ENCODE assay signal across 24 cellular contexts in genomic region chr15:99296386-99296785, GRCh38.
"Had no signal": no experiment of that assay in that cellular context is flagged by ENCODE, and none has a peak within 500 bp of the region (broad histone marks: within the 10 kb centered on the region; RNA-seq: fewer than 3 reads in every experiment).

No MANE protein-coding gene starts in this region.

- H3K27me3 ChIP-seq: neural progenitor cell, testis, upper lobe of right lung had no signal

- H3K4me1 Mint-ChIP-seq: activated T-helper 17 cell treated with anti-CD3 and anti-CD28 coated beads, Interleukin-2, amount 50 U/mL, for 72 hours; neural progenitor cell had no signal

- H3K4me3 Mint-ChIP-seq: activated CD8-positive, alpha-beta T cell treated with anti-CD3 and anti-CD28 coated beads, Interleukin-2, amount 10 ng/mL, durations not matched to agents 7 days and 5 days; activated T-helper 17 cell treated with anti-CD3 and anti-CD28 coated beads, Interleukin-2, amount 50 U/mL, for 72 hours; naive thymus-derived CD4-positive, alpha-beta T cell; neural progenitor cell had no signal

- DNase-seq: activated CD4-positive, alpha-beta T cell treated with anti-CD3 and anti-CD28 coated beads for 1 hour; activated CD4-positive, alpha-beta T cell treated with anti-CD3 and anti-CD28 coated beads, Interleukin-2, amount 50 U/mL, for 1 hour; activated CD8-positive, alpha-beta T cell treated with anti-CD3 and anti-CD28 coated beads, Interleukin-2, amount 10 ng/mL, durations not matched to agents 7 days and 5 days; activated T-cell treated with anti-CD3 and anti-CD28 coated beads, Interleukin-2, amount 50 U/mL, for 1 hour; aorta; central memory CD4-positive, alpha-beta T cell; effector memory CD4-positive, alpha-beta T cell; foreskin melanocyte; hippocampal formation; left ventricle myocardium inferior; naive thymus-derived CD4-positive, alpha-beta T cell; retina; stimulated activated CD4-positive, alpha-beta T cell treated with anti-CD3 and anti-CD28 coated beads, Interleukin-2, amount 100 ng/mL, for 48 hours; stimulated activated CD8-positive, alpha-beta memory T cell treated with anti-CD3 and anti-CD28 coated beads, Interleukin-4, amount 100 ng/mL, for 48 hours; stimulated activated naive CD4-positive, alpha-beta T cell; testis; upper lobe of right lung; WERI-Rb-1 had no signal

- H3K27me3 Mint-ChIP-seq: activated T-helper 17 cell treated with anti-CD3 and anti-CD28 coated beads, Interleukin-2, amount 50 U/mL, for 72 hours; naive thymus-derived CD4-positive, alpha-beta T cell; progenitor cell of endocrine pancreas had no signal

- H3K27ac ChIP-seq: left ventricle myocardium inferior, neural progenitor cell, testis, upper lobe of right lung, WERI-Rb-1 had no signal

- FAIRE-seq: colon, TTC549 had no signal

- H2AFZ ChIP-seq: neural progenitor cell had no signal

- H3K4me2 ChIP-seq: neural progenitor cell had no signal

- H3K36me3 ChIP-seq: neural progenitor cell had no signal

- ATAC-seq: activated CD8-positive, alpha-beta T cell treated with anti-CD3 and anti-CD28 coated beads, Interleukin-2, amount 10 ng/mL, durations not matched to agents 7 days and 5 days; activated naive CD4-positive, alpha-beta T cell treated with anti-CD3 and anti-CD28 coated beads, Interleukin-2, amount 50 U/mL, for 72 hours; activated T-helper 17 cell treated with anti-CD3 and anti-CD28 coated beads, Interleukin-2, amount 50 U/mL, for 72 hours; naive thymus-derived CD4-positive, alpha-beta T cell; upper lobe of right lung had no signal

- H3K9ac ChIP-seq: neural progenitor cell had no signal

- H3K9me3 ChIP-seq: left ventricle myocardium inferior, testis, upper lobe of right lung had no signal

- H3K4me1 ChIP-seq: left ventricle myocardium inferior, neural progenitor cell, testis, upper lobe of right lung had no signal

- H3K9me3 Mint-ChIP-seq: activated naive CD4-positive, alpha-beta T cell treated with anti-CD3 and anti-CD28 coated beads, Interleukin-2, amount 50 U/mL, for 72 hours; activated T-helper 17 cell treated with anti-CD3 and anti-CD28 coated beads, Interleukin-2, amount 50 U/mL, for 72 hours had no signal

- H3K27ac Mint-ChIP-seq: activated CD8-positive, alpha-beta T cell treated with anti-CD3 and anti-CD28 coated beads, Interleukin-2, amount 10 ng/mL, durations not matched to agents 7 days and 5 days; activated naive CD4-positive, alpha-beta T cell treated with anti-CD3 and anti-CD28 coated beads, Interleukin-2, amount 50 U/mL, for 72 hours; activated T-helper 17 cell treated with anti-CD3 and anti-CD28 coated beads, Interleukin-2, amount 50 U/mL, for 72 hours; naive thymus-derived CD4-positive, alpha-beta T cell; neural progenitor cell; progenitor cell of endocrine pancreas had no signal

- H3K4me3 ChIP-seq: left ventricle myocardium inferior, neural progenitor cell, testis, upper lobe of right lung had no signal
